8 cellular contexts compared by ENCODE assay signal in the genomic region with DNA sequence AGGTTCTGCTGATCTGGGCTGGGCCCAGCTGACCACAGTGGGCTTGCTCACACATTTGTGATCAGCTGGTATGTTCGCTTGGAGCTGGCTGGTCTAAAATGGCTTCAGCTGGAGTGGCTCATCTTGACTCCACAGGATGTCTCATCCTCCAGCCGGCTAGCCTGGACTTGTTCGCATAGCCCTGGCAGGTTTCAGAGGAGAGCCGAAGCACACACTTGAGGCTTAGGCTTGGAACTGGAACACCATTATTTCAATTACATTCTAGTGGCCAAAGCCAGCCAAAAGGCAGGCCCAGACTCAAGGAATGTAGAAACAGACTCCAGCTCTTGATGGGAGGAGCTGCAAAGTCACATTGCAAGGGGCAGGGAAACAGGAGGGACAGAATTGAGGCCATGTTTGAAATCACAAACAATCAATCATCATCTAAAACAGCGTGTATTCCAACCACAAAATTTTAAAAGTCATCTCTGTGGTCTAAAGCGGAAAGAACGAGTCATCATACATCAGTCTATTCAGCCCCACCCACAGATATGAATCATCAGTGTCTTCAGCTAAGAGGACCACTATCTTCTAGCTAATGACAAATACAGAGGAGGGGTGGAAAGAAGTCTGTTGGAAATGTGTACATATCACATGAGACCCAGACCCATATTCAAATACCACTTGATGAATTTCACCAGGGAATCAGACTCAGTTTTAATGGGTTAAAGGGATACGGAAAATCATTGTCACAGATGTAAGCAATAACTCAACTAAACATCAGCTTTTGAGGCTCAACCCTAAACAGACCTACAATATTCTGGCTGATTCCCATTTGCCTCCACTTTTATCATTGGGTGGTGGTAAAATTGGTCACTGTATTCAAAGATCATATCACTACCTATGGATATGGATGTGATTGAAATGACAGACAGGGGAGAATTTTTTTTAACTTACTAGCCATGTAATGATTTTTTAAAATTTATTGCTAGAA.
DNase-seq lines count a peak whose midpoint lies in the region; ATAC-seq and TF ChIP-seq lines count a peak whose summit lies in the region.

No MANE protein-coding gene starts in this region.

- H3K4me1 ChIP-seq in SJSA1 (replicated peaks) (peaks cover 21% of the 10 kb centered on the region), lung (ENCODE audit: control insufficient read depth in 2 of 2, insufficient read depth in 2 of 2, low read length in 2 of 2) (peaks cover 0 to 2% of the 10 kb centered on the region in 2 donors)

- ATAC-seq in HG02981 (IDR thresholded peaks at IDR 0.05; ENCODE audit: unreplicated experiment): peak; percentile 73
- peak; percentile 60 for ATAC-seq in lung (ENCODE audit: insufficient read depth, low FRiP score)
- peak; percentile 94 for ATAC-seq in stimulated activated naive B cell treated with anti-CD40 and anti-IgM and Interleukin-4, amounts not matched to agents 10 μg/mL and 1 μg/mL and 100 μg/mL, for 72 hours (replicated peaks)

- no peaks in the 10 kb centered on the region for H3K9me3 Mint-ChIP-seq in stimulated activated naive B cell treated with anti-CD40 and anti-IgM and Interleukin-4, amounts not matched to agents 10 μg/mL and 1 μg/mL and 100 μg/mL, for 72 hours

- DNase-seq in NK-92 treated with Interleukin-12 subunit alpha and Interleukin-12 subunit beta, amount 100 ng/mL, for 24 hours (lab: John Stamatoyannopoulos, UW): peak; percentile 58
- DNase-seq in NK-92 (lab: John Stamatoyannopoulos, UW; ENCODE audit: unreplicated experiment) (no peak), SJSA1 (ENCODE audit: low read depth in 1 of 2, low spot score in 2 of 2) (peak; percentile 81 to 86), lung (ENCODE audit: low spot score) (no peak), SK-N-DZ (ENCODE audit: low spot score) (no peak)
- peak; percentile 48 for DNase-seq in activated naive CD4-positive, alpha-beta T cell treated with anti-CD3 and anti-CD28 coated beads, Interleukin-2, amount 50 U/mL, for 16 hours
- peak; percentile 29 for DNase-seq in stimulated activated naive B cell treated with anti-CD40 and anti-IgM and Interleukin-4, amounts not matched to agents 10 μg/mL and 1 μg/mL and 100 μg/mL, for 72 hours

- H3K36me3 Mint-ChIP-seq in stimulated activated naive B cell treated with anti-CD40 and anti-IgM and Interleukin-4, amounts not matched to agents 10 μg/mL and 1 μg/mL and 100 μg/mL, for 72 hours: no peaks in the 10 kb centered on the region

- H3K9me3 ChIP-seq in SJSA1 (replicated peaks) (peaks cover 6% of the 10 kb centered on the region; the same call in 1 of the 2 replicates), lung (ENCODE audit: control insufficient read depth in 2 of 2, insufficient read depth in 1 of 2, low read length in 1 of 2) (no peaks in the 10 kb centered on the region)

- no peak for TF ChIP-seq CTCF in lung (IDR thresholded peaks at IDR 0.05; ENCODE audit: control extremely low read depth, extremely low read depth)

- H3K4me3 ChIP-seq in SJSA1 (no peak overlapping the region), lung (no peak overlapping the region)

- H3K27ac Mint-ChIP-seq in stimulated activated naive B cell treated with anti-CD40 and anti-IgM and Interleukin-4, amounts not matched to agents 10 μg/mL and 1 μg/mL and 100 μg/mL, for 72 hours: peak overlapping the region; percentile 70

- no peaks in the 10 kb centered on the region; the same call in 1 of the 2 replicates for H3K36me3 ChIP-seq in SJSA1
- no peaks in the 10 kb centered on the region for H3K36me3 ChIP-seq in lung (ENCODE audit: control insufficient read depth in 2 of 2, insufficient read depth in 2 of 2, low read length in 2 of 2)

- peaks cover 23 to 46% of the 10 kb centered on the region in 2 donors for H3K4me1 Mint-ChIP-seq in stimulated activated naive B cell treated with anti-CD40 and anti-IgM and Interleukin-4, amounts not matched to agents 10 μg/mL and 1 μg/mL and 100 μg/mL, for 72 hours

- H3K4me3 Mint-ChIP-seq in stimulated activated naive B cell treated with anti-CD40 and anti-IgM and Interleukin-4, amounts not matched to agents 10 μg/mL and 1 μg/mL and 100 μg/mL, for 72 hours: peak overlapping the region in 1 of 2 donors; percentile 5

- no peaks in the 10 kb centered on the region for H3K27me3 ChIP-seq in SJSA1 (replicated peaks)
- no peaks in the 10 kb centered on the region for H3K27me3 ChIP-seq in lung (ENCODE audit: control insufficient read depth, insufficient read depth)

- H3K27me3 Mint-ChIP-seq in stimulated activated naive B cell treated with anti-CD40 and anti-IgM and Interleukin-4, amounts not matched to agents 10 μg/mL and 1 μg/mL and 100 μg/mL, for 72 hours: no peaks in the 10 kb centered on the region

- peak overlapping the region; percentile 64 for H3K27ac ChIP-seq in SJSA1
- H3K27ac ChIP-seq in lung (ENCODE audit: low read depth in 1 of 2, low read length in 1 of 2): peak overlapping the region in 1 of 2 donors; percentile 61

- 61 to 67% methylated on average over 8 of the region's 8 CpGs for WGBS in lung, 2 donors

Comparison
In these comparisons a context has a peak if more than half of its experiments do, and no peak if none do; other contexts are left out.
1. DNase-seq: peak in NK-92 treated with Interleukin-12 subunit alpha and Interleukin-12 subunit beta, amount 100 ng/mL, for 24 hours (single experiment), SJSA1 (2 of 2), activated naive CD4-positive, alpha-beta T cell treated with anti-CD3 and anti-CD28 coated beads, Interleukin-2, amount 50 U/mL, for 16 hours (single experiment) and stimulated activated naive B cell treated with anti-CD40 and anti-IgM and Interleukin-4, amounts not matched to agents 10 μg/mL and 1 μg/mL and 100 μg/mL, for 72 hours (single experiment); none in NK-92 (single experiment), lung (single experiment) and SK-N-DZ (single experiment).
2. Peak in every context shown above with its lines, with median percentiles within 50 percentile points of each other: ATAC-seq.